In genomic region chr14:103527408-103528157, GRCh38 we compare ENCODE assay signal across 8 cellular contexts. TPM values are rescaled to one million over a fixed set of nuclear protein-coding genes. Genes with fewer than 3 reads are reported as not detected.
DNase-seq lines count a peak whose midpoint lies in the region; ATAC-seq and TF ChIP-seq lines count a peak whose summit lies in the region.

No MANE protein-coding gene starts in this region.

- peak; percentile 16 for DNase-seq in T-helper 2 cell treated with Interferon-gamma antibody and Interleukin-4, amounts not matched to agents 5 μg/mL and 100 μg/mL, for 36 hours (ENCODE audit: low spot score)
- no peak for DNase-seq in T-helper 2 cell
- DNase-seq in HFFc6 = peak; percentile 57
- DNase-seq in T-cell = peak in 1 of 34 experiments; percentile 38
- DNase-seq in fibroblast of the aortic adventitia (ENCODE audit: low read depth) = peak; percentile 34
- DNase-seq in stimulated activated effector memory CD8-positive, alpha-beta T cell treated with anti-CD3 and anti-CD28 coated beads, Interleukin-12 subunit alpha, Interleukin-12 subunit beta, amount 100 ng/mL, for 72 hours (ENCODE audit: low spot score in 2 of 2) = no peak
- no peak for DNase-seq in DMS153 treated with DMSO at 0.1 percent for 48 hours (lab: John Stamatoyannopoulos, UW; ENCODE audit: unreplicated experiment)
- DNase-seq in NCI-H748 treated with DMSO at 0.1 percent for 48 hours (lab: John Stamatoyannopoulos, UW) = no peak

- CTCF ChIA-PET in T-cell (lab: Charles Lee) = interaction anchor here (0.6 to 1.2 kb wide), 2 partner anchors 18 to 26 kb away, joined by 3 to 4 read pairs; no protein-coding TSS in a partner anchor

- H3K27ac Mint-ChIP-seq in T-helper 2 cell treated with Interferon-gamma antibody and Interleukin-4, amounts not matched to agents 5 μg/mL and 100 μg/mL, for 36 hours = peak overlapping the region; percentile 68
- H3K27ac Mint-ChIP-seq in HFFc6 = peak overlapping the region; percentile 97
- peak overlapping the region; percentile 52 to 65 for H3K27ac Mint-ChIP-seq in T-cell
- H3K27ac Mint-ChIP-seq in stimulated activated effector memory CD8-positive, alpha-beta T cell treated with anti-CD3 and anti-CD28 coated beads, Interleukin-12 subunit alpha, Interleukin-12 subunit beta, amount 100 ng/mL, for 72 hours = peak overlapping the region; percentile 96

- peaks cover 3% of the 10 kb centered on the region for H3K36me3 Mint-ChIP-seq in T-helper 2 cell treated with Interferon-gamma antibody and Interleukin-4, amounts not matched to agents 5 μg/mL and 100 μg/mL, for 36 hours (ENCODE audit: low read depth)
- peaks cover 4% of the 10 kb centered on the region; the same call in 1 of the 2 replicates for H3K36me3 Mint-ChIP-seq in HFFc6 (ENCODE audit: low read depth)
- H3K36me3 Mint-ChIP-seq in T-cell = no peaks in the 10 kb centered on the region
- peaks cover 42% of the 10 kb centered on the region for H3K36me3 Mint-ChIP-seq in stimulated activated effector memory CD8-positive, alpha-beta T cell treated with anti-CD3 and anti-CD28 coated beads, Interleukin-12 subunit alpha, Interleukin-12 subunit beta, amount 100 ng/mL, for 72 hours

- H3K4me3 Mint-ChIP-seq in T-helper 2 cell treated with Interferon-gamma antibody and Interleukin-4, amounts not matched to agents 5 μg/mL and 100 μg/mL, for 36 hours = peak overlapping the region; percentile 96
- H3K4me3 Mint-ChIP-seq in HFFc6 (peak overlapping the region; percentile 96), T-cell (peak overlapping the region; percentile 55 to 93 (median 89))
- peak overlapping the region; percentile 91 for H3K4me3 Mint-ChIP-seq in stimulated activated effector memory CD8-positive, alpha-beta T cell treated with anti-CD3 and anti-CD28 coated beads, Interleukin-12 subunit alpha, Interleukin-12 subunit beta, amount 100 ng/mL, for 72 hours

- TF ChIP-seq CTCF in HFFc6 (IDR thresholded peaks at IDR 0.05) = no peak
- no peak for TF ChIP-seq CTCF in fibroblast of the aortic adventitia (IDR thresholded peaks at IDR 0.05; ENCODE audit: insufficient read depth, low read length)

- peaks cover 18% of the 10 kb centered on the region for H3K27me3 Mint-ChIP-seq in T-helper 2 cell treated with Interferon-gamma antibody and Interleukin-4, amounts not matched to agents 5 μg/mL and 100 μg/mL, for 36 hours (ENCODE audit: low read depth)
- H3K27me3 Mint-ChIP-seq in HFFc6 (ENCODE audit: insufficient read depth) (peaks cover 7% of the 10 kb centered on the region), T-cell (peaks cover 5 to 6% of the 10 kb centered on the region in 2 donors)

- ATAC-seq in T-cell (replicated peaks in 1 of 4) = no peak
- ATAC-seq in stimulated activated effector memory CD8-positive, alpha-beta T cell treated with anti-CD3 and anti-CD28 coated beads, Interleukin-12 subunit alpha, Interleukin-12 subunit beta, amount 100 ng/mL, for 72 hours = peak; percentile 66

- H3K4me1 Mint-ChIP-seq in T-helper 2 cell treated with Interferon-gamma antibody and Interleukin-4, amounts not matched to agents 5 μg/mL and 100 μg/mL, for 36 hours (ENCODE audit: low read depth) = peaks cover 13% of the 10 kb centered on the region
- H3K4me1 Mint-ChIP-seq in HFFc6 (ENCODE audit: low read depth) (peaks cover 32% of the 10 kb centered on the region), T-cell (peaks cover 36 to 51% (median 48%) of the 10 kb centered on the region in 3 donors)
- peaks cover 50% of the 10 kb centered on the region for H3K4me1 Mint-ChIP-seq in stimulated activated effector memory CD8-positive, alpha-beta T cell treated with anti-CD3 and anti-CD28 coated beads, Interleukin-12 subunit alpha, Interleukin-12 subunit beta, amount 100 ng/mL, for 72 hours

- H3K9me3 Mint-ChIP-seq in T-helper 2 cell treated with Interferon-gamma antibody and Interleukin-4, amounts not matched to agents 5 μg/mL and 100 μg/mL, for 36 hours = no peaks in the 10 kb centered on the region
- no peaks in the 10 kb centered on the region for H3K9me3 Mint-ChIP-seq in HFFc6
- no peaks in the 10 kb centered on the region for H3K9me3 Mint-ChIP-seq in T-cell
- H3K9me3 Mint-ChIP-seq in stimulated activated effector memory CD8-positive, alpha-beta T cell treated with anti-CD3 and anti-CD28 coated beads, Interleukin-12 subunit alpha, Interleukin-12 subunit beta, amount 100 ng/mL, for 72 hours = no peaks in the 10 kb centered on the region

- peak overlapping the region; percentile 63 for H3K4me3 ChIP-seq in fibroblast of the aortic adventitia (ENCODE audit: low read depth, low read length)

- POLR2A ChIA-PET in T-cell (lab: Charles Lee) = no interaction called here

RNA-seq across cellular contexts. Expression of gene TRMT61A, which starts 1.4 kb away (rescaled TPM):
- total RNA-seq in HFFc6 (2021; fragmentation: NEBNext Ultra II Directional; extraction: Animal tissue kit (Norgen Biotek cat#: 25700)) = 10 to 100 TPM; 12.0 to 14.9 (median 13.4) TPM
- total RNA-seq in T-cell = 10 to 100 TPM; 10.0 to 20.3 (median 17.6) TPM
- total RNA-seq in fibroblast of the aortic adventitia (ENCODE audit: low replicate concordance) = 4.7 and 9.2 TPM in 2 replicates

RNA-seq across cellular contexts. Expression of gene CKB, which starts 5.0 kb away (rescaled TPM):
- 10 to 100 TPM; 16.6 to 31.3 (median 19.4) TPM for total RNA-seq in HFFc6 (2021; fragmentation: NEBNext Ultra II Directional; extraction: Animal tissue kit (Norgen Biotek cat#: 25700))
- total RNA-seq in T-cell = 1 to 10 TPM; 4.7 to 7.6 (median 6.6) TPM
- total RNA-seq in fibroblast of the aortic adventitia (ENCODE audit: low replicate concordance) = 17.6 and 29.3 TPM in 2 replicates

RNA-seq across cellular contexts. Expression of gene BAG5, which starts 34.9 kb away (rescaled TPM):
- total RNA-seq in HFFc6 (2021; fragmentation: NEBNext Ultra II Directional; extraction: Animal tissue kit (Norgen Biotek cat#: 25700)) = 10 to 100 TPM; 22.6 to 25.8 (median 23.6) TPM
- 10 to 100 TPM; 28.2 to 36.3 (median 31.1) TPM for total RNA-seq in T-cell
- 20.9 and 37.9 TPM in 2 replicates for total RNA-seq in fibroblast of the aortic adventitia (ENCODE audit: low replicate concordance)

RNA-seq across cellular contexts. Expression of gene COA8, which starts 35.2 kb away (rescaled TPM):
- total RNA-seq in HFFc6 (2021; fragmentation: NEBNext Ultra II Directional; extraction: Animal tissue kit (Norgen Biotek cat#: 25700)) = 10 to 100 TPM; 38.7 to 54.8 (median 46.9) TPM
- total RNA-seq in T-cell (10 to 100 TPM; 17.7 to 27.5 (median 22.3) TPM), fibroblast of the aortic adventitia (ENCODE audit: low replicate concordance) (5.6 and 23.6 TPM in 2 replicates)

Comparison
In these comparisons a context has a peak if more than half of its experiments do, and no peak if none do; other contexts are left out.
1. DNase-seq: peak in T-helper 2 cell treated with Interferon-gamma antibody and Interleukin-4, amounts not matched to agents 5 μg/mL and 100 μg/mL, for 36 hours (single experiment), HFFc6 (single experiment) and fibroblast of the aortic adventitia (single experiment); none in T-helper 2 cell (0 of 5), stimulated activated effector memory CD8-positive, alpha-beta T cell treated with anti-CD3 and anti-CD28 coated beads, Interleukin-12 subunit alpha, Interleukin-12 subunit beta, amount 100 ng/mL, for 72 hours (0 of 2), DMS153 treated with DMSO at 0.1 percent for 48 hours (single experiment) and NCI-H748 treated with DMSO at 0.1 percent for 48 hours (single experiment).
2. Peak in every context shown above with its lines, with median percentiles within 50 percentile points of each other: H3K27ac Mint-ChIP-seq and H3K4me3 Mint-ChIP-seq.